7 cellular contexts compared by ENCODE assay signal in genomic region chr9:26863074-26863473, GRCh38. TPM values are rescaled to one million over a fixed set of nuclear protein-coding genes. Genes with fewer than 3 reads are reported as not detected.
DNase-seq lines count a peak whose midpoint lies in the region; ATAC-seq and TF ChIP-seq lines count a peak whose summit lies in the region.

No MANE protein-coding gene starts in this region.

- H3K9me3 Mint-ChIP-seq in stimulated activated memory B cell treated with anti-CD40 and anti-IgM and Interleukin-4, amounts not matched to agents 10 μg/mL and 1 μg/mL and 100 μg/mL, for 72 hours: no peaks in the 10 kb centered on the region

- no peak overlapping the region for H3K4me3 Mint-ChIP-seq in stimulated activated memory B cell treated with anti-CD40 and anti-IgM and Interleukin-4, amounts not matched to agents 10 μg/mL and 1 μg/mL and 100 μg/mL, for 72 hours

- H3K36me3 ChIP-seq in esophagus muscularis mucosa (peaks cover 0 to 41% (median 11%) of the 10 kb centered on the region in 4 donors), psoas muscle (ENCODE audit: insufficient read depth in 1 of 2, low read depth in 1 of 2) (peaks cover 0 to 47% of the 10 kb centered on the region in 2 donors)

- H3K4me1 ChIP-seq in esophagus muscularis mucosa (peaks cover 0 to 15% (median 11%) of the 10 kb centered on the region in 4 donors), psoas muscle (no peaks in the 10 kb centered on the region)

- no peak overlapping the region for H3K27ac Mint-ChIP-seq in stimulated activated memory B cell treated with anti-CD40 and anti-IgM and Interleukin-4, amounts not matched to agents 10 μg/mL and 1 μg/mL and 100 μg/mL, for 72 hours

- H3K27me3 ChIP-seq in esophagus muscularis mucosa (no peaks in the 10 kb centered on the region), psoas muscle (ENCODE audit: insufficient read depth in 3 of 3, low read length in 2 of 3) (no peaks in the 10 kb centered on the region)

- TF ChIP-seq CTCF in GM12874 (IDR thresholded peaks at IDR 0.05; ENCODE audit: insufficient read depth, low read depth, low read length): peak; percentile 11; the same call in 1 of the 2 replicates
- peak; percentile 28 to 48 (median 45) for TF ChIP-seq CTCF in esophagus muscularis mucosa (IDR thresholded peaks at IDR 0.05)
- peak; percentile 18 for TF ChIP-seq CTCF in psoas muscle (IDR thresholded peaks at IDR 0.05)

- peaks cover 9% of the 10 kb centered on the region for H3K36me3 Mint-ChIP-seq in stimulated activated memory B cell treated with anti-CD40 and anti-IgM and Interleukin-4, amounts not matched to agents 10 μg/mL and 1 μg/mL and 100 μg/mL, for 72 hours

- no peak for TF ChIP-seq EP300 in esophagus muscularis mucosa (IDR thresholded peaks at IDR 0.05)

- intact Hi-C loops in esophagus muscularis mucosa (cut with DNase I) (loop anchor here (5.0 kb wide), 1 partner anchor 116 kb away; no protein-coding TSS in a partner anchor), psoas muscle (cut with DNase I) (loop anchor here in 1 of 2 donors (5.0 kb wide), 1 partner anchor 699 kb away; no protein-coding TSS in a partner anchor)

- DNase-seq in NCI-H460 (ENCODE audit: extremely low read depth, low read depth) (peak; percentile 1), esophagus muscularis mucosa (ENCODE audit: extremely low spot score) (no peak), psoas muscle (no peak), NCI-H774 (lab: John Stamatoyannopoulos, UW) (no peak)
- no peak for DNase-seq in stimulated activated CD8-positive, alpha-beta memory T cell treated with anti-CD3 and anti-CD28 coated beads, Interleukin-4, amount 100 ng/mL, for 48 hours

- H3K27me3 Mint-ChIP-seq in stimulated activated memory B cell treated with anti-CD40 and anti-IgM and Interleukin-4, amounts not matched to agents 10 μg/mL and 1 μg/mL and 100 μg/mL, for 72 hours: no peaks in the 10 kb centered on the region

- TF ChIP-seq POLR2A in esophagus muscularis mucosa (IDR thresholded peaks at IDR 0.05; ENCODE audit: low read depth): no peak

- ATAC-seq in psoas muscle: no peak
- no peak for ATAC-seq in stimulated activated memory B cell treated with anti-CD40 and anti-IgM and Interleukin-4, amounts not matched to agents 10 μg/mL and 1 μg/mL and 100 μg/mL, for 72 hours

- H3K9me3 ChIP-seq in esophagus muscularis mucosa (no peaks in the 10 kb centered on the region), psoas muscle (no peaks in the 10 kb centered on the region)

- no peak overlapping the region for H3K4me3 ChIP-seq in esophagus muscularis mucosa
- no peak overlapping the region for H3K4me3 ChIP-seq in psoas muscle

- no peak overlapping the region for H3K27ac ChIP-seq in esophagus muscularis mucosa (replicated peaks in 1 of 4)
- H3K27ac ChIP-seq in psoas muscle: no peak overlapping the region

- WGBS in esophagus muscularis mucosa: 11% methylated on average over 1 of the region's 1 CpG
- WGBS in psoas muscle, 3 donors: 45 to 50% (median 48%) methylated on average over 1 of the region's 1 CpG

- H3K4me1 Mint-ChIP-seq in stimulated activated memory B cell treated with anti-CD40 and anti-IgM and Interleukin-4, amounts not matched to agents 10 μg/mL and 1 μg/mL and 100 μg/mL, for 72 hours: no peaks in the 10 kb centered on the region

RNA-seq across cellular contexts. Expression of gene CAAP1, which starts 29.5 kb away (rescaled TPM):
- 29.5 and 31.1 TPM in 2 replicates for total RNA-seq in NCI-H460 (2014; rRNA removed; shearing (Covaris generic))
- polyA plus RNA-seq in NCI-H460 (2014; cell fraction: nucleus; rRNA removed): 26.4 and 44.9 TPM in 2 replicates
- 10 to 100 TPM; 15.3 to 18.7 (median 16.2) TPM for total RNA-seq in esophagus muscularis mucosa
- 1 to 10 TPM; 4.7 to 8.8 (median 6.1) TPM for total RNA-seq in psoas muscle
- 1 to 10 TPM; 5.9 to 8.4 (median 7.8) TPM for polyA plus RNA-seq in psoas muscle
